ENCODE assay signal across 8 cellular contexts in the genomic region with DNA sequence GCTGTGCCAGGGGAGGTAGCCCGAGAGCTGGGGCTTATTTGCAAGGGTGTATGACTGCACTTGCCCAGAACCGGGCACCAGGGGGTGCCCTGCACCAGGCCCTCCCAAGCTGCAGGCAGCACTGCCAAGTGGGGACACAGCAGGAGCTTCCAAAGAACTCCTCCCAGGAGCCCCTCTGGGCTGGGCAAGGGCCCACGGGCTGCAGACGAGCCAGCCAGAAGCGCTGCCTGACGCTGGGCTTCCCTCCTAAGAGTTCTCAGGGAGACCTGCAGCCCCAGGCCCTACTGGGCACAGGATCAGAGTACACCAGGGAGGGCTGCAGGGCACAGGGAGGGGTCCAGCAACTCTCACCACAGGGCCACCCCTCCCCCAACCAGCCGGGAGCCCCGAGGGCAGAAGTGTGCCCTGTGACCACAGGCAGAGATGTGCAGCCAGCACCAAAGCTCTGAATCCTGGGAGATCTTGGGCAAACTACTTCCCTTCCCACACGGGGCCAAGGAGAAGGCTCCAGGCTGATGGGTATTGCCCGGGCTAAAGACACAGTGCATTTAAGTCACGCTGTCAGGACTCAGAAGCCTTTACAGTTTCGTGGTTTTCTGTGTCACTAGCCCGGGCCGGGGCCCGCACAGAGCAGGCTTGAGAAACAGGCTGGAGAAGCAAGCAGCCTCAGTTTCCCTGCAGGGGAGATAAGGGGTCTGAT.
DNase-seq lines count a peak whose midpoint lies in the region; ATAC-seq lines count a peak whose summit lies in the region.

No MANE protein-coding gene starts in this region.

- H3K4me1 Mint-ChIP-seq in natural killer cell treated with Interleukin-12 subunit alpha and Interleukin-12 subunit beta and Interleukin-15 and Interleukin-18, amount 100 ng/mL, for 72 hours (ENCODE audit: low read depth in 2 of 2) = peaks cover 7 to 8% of the 10 kb centered on the region in 2 donors

- H3K9me3 Mint-ChIP-seq in natural killer cell treated with Interleukin-12 subunit alpha and Interleukin-12 subunit beta and Interleukin-15 and Interleukin-18, amount 100 ng/mL, for 72 hours = peaks cover 3% of the 10 kb centered on the region

- no peak overlapping the region for H3K4me3 Mint-ChIP-seq in natural killer cell treated with Interleukin-12 subunit alpha and Interleukin-12 subunit beta and Interleukin-15 and Interleukin-18, amount 100 ng/mL, for 72 hours

- ATAC-seq in natural killer cell treated with Interleukin-12 subunit alpha and Interleukin-12 subunit beta and Interleukin-15 and Interleukin-18, amount 100 ng/mL, for 72 hours = peak; percentile 65 to 71
- ATAC-seq in HG03097 (IDR thresholded peaks at IDR 0.05; ENCODE audit: low FRiP score, unreplicated experiment) = no peak
- no peak for ATAC-seq in HG03159 (IDR thresholded peaks at IDR 0.05; ENCODE audit: unreplicated experiment)

- peaks cover 14 to 15% of the 10 kb centered on the region in 2 donors for H3K27me3 Mint-ChIP-seq in natural killer cell treated with Interleukin-12 subunit alpha and Interleukin-12 subunit beta and Interleukin-15 and Interleukin-18, amount 100 ng/mL, for 72 hours

- no peaks in the 10 kb centered on the region for H3K36me3 Mint-ChIP-seq in natural killer cell treated with Interleukin-12 subunit alpha and Interleukin-12 subunit beta and Interleukin-15 and Interleukin-18, amount 100 ng/mL, for 72 hours

- peak; percentile 62 for DNase-seq in NCI-H82 (lab: John Stamatoyannopoulos, UW)
- DNase-seq in NCI-H82 treated with DMSO at 0.1 percent for 48 hours (lab: John Stamatoyannopoulos, UW; ENCODE audit: unreplicated experiment) = no peak
- peak; percentile 66 for DNase-seq in HuH-7.5 (ENCODE audit: low spot score)
- DNase-seq in RPMI7951 (ENCODE audit: low read depth) = peak; percentile 55
- peak; percentile 35 for DNase-seq in cerebellar cortex (ENCODE audit: low spot score)
- DNase-seq in natural killer cell treated with Interleukin-12 subunit alpha and Interleukin-12 subunit beta and Interleukin-15 and Interleukin-18, amount 100 ng/mL, for 72 hours (ENCODE audit: low spot score) = no peak

- no peak overlapping the region for H3K27ac Mint-ChIP-seq in natural killer cell treated with Interleukin-12 subunit alpha and Interleukin-12 subunit beta and Interleukin-15 and Interleukin-18, amount 100 ng/mL, for 72 hours

Comparison
In these comparisons a context has a peak if more than half of its experiments do, and no peak if none do; other contexts are left out.
1. DNase-seq: peak in NCI-H82 (single experiment), HuH-7.5 (single experiment), RPMI7951 (single experiment) and cerebellar cortex (single experiment); none in NCI-H82 treated with DMSO at 0.1 percent for 48 hours (single experiment) and natural killer cell treated with Interleukin-12 subunit alpha and Interleukin-12 subunit beta and Interleukin-15 and Interleukin-18, amount 100 ng/mL, for 72 hours (single experiment).
2. ATAC-seq: peak in natural killer cell treated with Interleukin-12 subunit alpha and Interleukin-12 subunit beta and Interleukin-15 and Interleukin-18, amount 100 ng/mL, for 72 hours (2 of 2); none in HG03097 (single experiment) and HG03159 (single experiment).